In the genomic region with DNA sequence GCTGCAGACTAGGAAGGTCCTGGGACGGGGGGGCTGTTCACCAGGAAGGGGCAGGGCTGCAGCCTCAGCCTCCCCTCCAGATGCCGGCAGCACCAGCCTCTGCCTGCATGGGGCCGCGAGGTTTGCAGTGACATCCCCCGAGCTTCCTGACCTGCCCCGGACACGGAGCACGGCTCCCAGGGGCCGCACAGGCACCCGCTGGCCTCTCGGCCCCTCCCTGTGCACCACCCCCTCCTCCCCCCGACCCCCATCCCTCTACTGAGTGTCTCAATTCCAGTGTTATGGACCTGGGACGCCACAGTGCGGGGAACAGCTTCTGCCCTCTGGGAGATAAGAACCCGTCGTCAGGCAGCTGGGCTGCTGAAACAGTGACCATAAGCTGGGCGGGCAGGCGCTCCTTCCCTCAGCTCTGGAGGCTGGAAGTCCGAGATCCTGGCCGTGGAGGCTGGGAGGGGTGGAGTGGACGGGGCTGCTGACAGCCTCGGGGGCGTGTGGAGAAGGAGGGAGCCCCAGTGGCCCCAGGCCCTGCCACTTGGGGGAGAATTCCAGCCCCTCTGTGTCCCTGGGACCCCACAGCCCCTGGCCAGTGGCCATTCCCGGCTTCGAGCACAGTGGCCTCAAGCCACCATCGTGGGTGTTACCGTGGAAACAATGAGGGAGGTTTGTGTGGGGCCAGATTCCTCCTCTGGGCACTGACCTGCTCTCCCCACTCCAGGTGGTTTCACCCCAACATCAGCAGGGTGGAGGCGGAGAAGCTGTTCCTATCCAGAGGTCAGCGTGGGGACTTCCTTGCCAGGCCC, we compare ENCODE assay signal across 18 cellular contexts. TPM values are rescaled to one million over a fixed set of nuclear protein-coding genes. Genes with fewer than 3 reads are reported as not detected.
DNase-seq lines count a peak whose midpoint lies in the region; ATAC-seq and TF ChIP-seq lines count a peak whose summit lies in the region.
"Had no signal": no experiment of that assay in that cellular context is flagged by ENCODE, and none has a peak within 500 bp of the region (broad histone marks: within the 10 kb centered on the region; RNA-seq: fewer than 3 reads in every experiment).

No MANE protein-coding gene starts in this region.

- H3K27me3 Mint-ChIP-seq in stimulated activated naive CD8-positive, alpha-beta T cell treated with anti-CD3 and anti-CD28 coated beads, Interleukin-15, Interleukin-2, amounts not matched to agents 100 ng/mL and 50 ng/mL, for 24 hours, result peaks cover 18% of the 10 kb centered on the region
- peaks cover 18% of the 10 kb centered on the region for H3K27me3 Mint-ChIP-seq in activated B cell treated with CpG ODN at 0.5 μM for 24 hours
- H3K27me3 Mint-ChIP-seq in chondrocyte (ENCODE audit: low read depth), result peaks cover 2% of the 10 kb centered on the region

- TF ChIP-seq POLR2A in testis (IDR thresholded peaks at IDR 0.05), result no peak

- peak overlapping the region; percentile 75 for H3K27ac Mint-ChIP-seq in stimulated activated naive CD8-positive, alpha-beta T cell treated with anti-CD3 and anti-CD28 coated beads, Interleukin-15, Interleukin-2, amounts not matched to agents 100 ng/mL and 50 ng/mL, for 24 hours
- H3K27ac Mint-ChIP-seq in activated B cell treated with CpG ODN at 0.5 μM for 24 hours (no peak overlapping the region), chondrocyte (ENCODE audit: unreplicated experiment) (no peak overlapping the region)
- H3K27ac Mint-ChIP-seq: IgD-negative memory B cell had no signal

- H3K4me1 ChIP-seq in endocrine pancreas (ENCODE audit: control insufficient read depth, insufficient read depth, low read length) (no peaks in the 10 kb centered on the region), testis (peaks cover 17% of the 10 kb centered on the region)

- intact Hi-C loops in activated B cell treated with CpG ODN at 0.5 μM for 24 hours (cut with micrococcal nuclease) (loop anchor here (1.0 to 5.0 kb wide), 2 partner anchors 78 to 245 kb away; a partner anchor contains a TSS), testis (cut with DNase I; ENCODE audit: low total_unique reads) (loop anchor here (10.0 kb wide), 1 partner anchor 58 kb away; a partner anchor contains a TSS)

- CTCF ChIA-PET in activated B cell treated with CpG ODN at 0.5 μM for 24 hours (lab: Charles Lee), result interaction anchor here (1.3 to 2.0 kb wide), 6 partner anchors 12 to 229 kb away, joined by 4 to 15 read pairs (median 6); no protein-coding TSS in a partner anchor

- TF ChIP-seq CTCF in activated B cell treated with CpG ODN at 0.5 μM for 24 hours (IDR thresholded peaks at IDR 0.05) (no peak), testis (IDR thresholded peaks at IDR 0.05) (no peak), chondrocyte (IDR thresholded peaks at IDR 0.05) (no peak)

- H3K9me3 Mint-ChIP-seq in stimulated activated naive CD8-positive, alpha-beta T cell treated with anti-CD3 and anti-CD28 coated beads, Interleukin-15, Interleukin-2, amounts not matched to agents 100 ng/mL and 50 ng/mL, for 24 hours, result no peaks in the 10 kb centered on the region
- H3K9me3 Mint-ChIP-seq in activated B cell treated with CpG ODN at 0.5 μM for 24 hours (no peaks in the 10 kb centered on the region), chondrocyte (ENCODE audit: low read depth) (no peaks in the 10 kb centered on the region)
- H3K9me3 Mint-ChIP-seq: IgD-negative memory B cell had no signal

- no peak overlapping the region for H3K4me3 ChIP-seq in endocrine pancreas (ENCODE audit: control insufficient read depth, insufficient read depth, low read length)
- H3K4me3 ChIP-seq in testis, result no peak overlapping the region
- H3K4me3 ChIP-seq: upper lobe of right lung had no signal

- POLR2A ChIA-PET in activated B cell treated with CpG ODN at 0.5 μM for 24 hours (lab: Charles Lee), result interaction anchor here (0.8 to 9.0 kb wide), 12 partner anchors 11 to 188 kb away, joined by 3 to 159 read pairs (median 10); a partner anchor contains a TSS

- no peak overlapping the region for H3K27ac ChIP-seq in testis
- H3K27ac ChIP-seq: epithelial cell of prostate, upper lobe of right lung had no signal

- peaks cover 5% of the 10 kb centered on the region for H3K27me3 ChIP-seq in endocrine pancreas (ENCODE audit: control insufficient read depth, insufficient read depth, low read length)
- no peaks in the 10 kb centered on the region for H3K27me3 ChIP-seq in testis

- peak overlapping the region; percentile 33 for H3K9ac ChIP-seq in endocrine pancreas (ENCODE audit: control insufficient read depth, insufficient read depth, low read length)

- 23 to 34% methylated on average over 3 to 28 of the region's 29 CpGs for WGBS in testis, 2 donors

- no peak for ATAC-seq in stimulated activated naive CD8-positive, alpha-beta T cell treated with anti-CD3 and anti-CD28 coated beads, Interleukin-15, Interleukin-2, amounts not matched to agents 100 U/mL and 50 U/mL, for 24 hours
- ATAC-seq in activated B cell treated with CpG ODN at 0.5 μM for 24 hours (ENCODE audit: low read depth) (no peak), GM18868 (IDR thresholded peaks at IDR 0.05; ENCODE audit: unreplicated experiment) (no peak)
- ATAC-seq: upper lobe of right lung had no signal

- H3K9me3 ChIP-seq in endocrine pancreas (ENCODE audit: control insufficient read depth, low read length) (no peaks in the 10 kb centered on the region), testis (no peaks in the 10 kb centered on the region)
- H3K9me3 ChIP-seq: upper lobe of right lung had no signal

- DNase-seq in stimulated activated naive CD8-positive, alpha-beta T cell treated with anti-CD3 and anti-CD28 coated beads, Interleukin-15, Interleukin-2, amounts not matched to agents 100 U/mL and 50 U/mL, for 24 hours, result no peak
- DNase-seq in activated B cell treated with CpG ODN at 0.5 μM for 24 hours (no peak), testis (peak; percentile 37), cerebellar cortex (ENCODE audit: low spot score) (no peak), chondrocyte (ENCODE audit: low spot score) (no peak)
- DNase-seq: activated effector memory CD4-positive, alpha-beta T cell treated with anti-CD3 and anti-CD28 coated beads, Interleukin-2, amount 50 U/mL, for 16 hours; caudate nucleus; EL; hypothalamus; NCI-H1417; NCI-H226; upper lobe of right lung had no signal

- peak overlapping the region; percentile 79 for H3K4me3 Mint-ChIP-seq in stimulated activated naive CD8-positive, alpha-beta T cell treated with anti-CD3 and anti-CD28 coated beads, Interleukin-15, Interleukin-2, amounts not matched to agents 100 ng/mL and 50 ng/mL, for 24 hours
- peak overlapping the region; percentile 28 for H3K4me3 Mint-ChIP-seq in activated B cell treated with CpG ODN at 0.5 μM for 24 hours
- H3K4me3 Mint-ChIP-seq in chondrocyte (ENCODE audit: unreplicated experiment), result no peak overlapping the region

- H3K36me3 Mint-ChIP-seq in stimulated activated naive CD8-positive, alpha-beta T cell treated with anti-CD3 and anti-CD28 coated beads, Interleukin-15, Interleukin-2, amounts not matched to agents 100 ng/mL and 50 ng/mL, for 24 hours (ENCODE audit: low read depth), result no peaks in the 10 kb centered on the region
- peaks cover 1% of the 10 kb centered on the region for H3K36me3 Mint-ChIP-seq in activated B cell treated with CpG ODN at 0.5 μM for 24 hours (ENCODE audit: low read depth)
- H3K36me3 Mint-ChIP-seq in chondrocyte (ENCODE audit: low read depth), result no peaks in the 10 kb centered on the region
- H3K36me3 Mint-ChIP-seq: IgD-negative memory B cell had no signal

- peaks cover 51% of the 10 kb centered on the region for H3K4me1 Mint-ChIP-seq in stimulated activated naive CD8-positive, alpha-beta T cell treated with anti-CD3 and anti-CD28 coated beads, Interleukin-15, Interleukin-2, amounts not matched to agents 100 ng/mL and 50 ng/mL, for 24 hours (ENCODE audit: low read depth)
- peaks cover 53% of the 10 kb centered on the region for H3K4me1 Mint-ChIP-seq in activated B cell treated with CpG ODN at 0.5 μM for 24 hours
- peaks cover 19% of the 10 kb centered on the region for H3K4me1 Mint-ChIP-seq in chondrocyte (ENCODE audit: low read depth)

- H3K36me3 ChIP-seq in endocrine pancreas (ENCODE audit: control insufficient read depth, insufficient read depth, low read length) (no peaks in the 10 kb centered on the region), testis (ENCODE audit: low read depth, missing control alignments) (no peaks in the 10 kb centered on the region)
- H3K36me3 ChIP-seq: upper lobe of right lung had no signal

RNA-seq across cellular contexts. Expression of a gene that starts 11.5 kb away (rescaled TPM):
- total RNA-seq in activated B cell treated with CpG ODN at 0.5 μM for 24 hours (not detected in 2 replicates), testis (under 1 TPM; 0.19 to 0.31 TPM), chondrocyte (not detected in 3 replicates)
- not detected for polyA plus RNA-seq in testis (ENCODE audit: insufficient read depth, low read depth, low replicate concordance)
- total RNA-seq: pulmonary artery endothelial cell had no signal
- polyA plus RNA-seq: IgD-negative memory B cell had no signal

RNA-seq across cellular contexts. Expression of a gene that starts 42.6 kb away (rescaled TPM):
- 25.8 and 27.1 TPM in 2 replicates for total RNA-seq in activated B cell treated with CpG ODN at 0.5 μM for 24 hours
- total RNA-seq in testis, result 100 to 1,000 TPM in 1 of 2 donors, 10 to 100 TPM in 1; 99.4 to 108 TPM
- 48.9 TPM for polyA plus RNA-seq in testis (ENCODE audit: insufficient read depth, low read depth, low replicate concordance)
- total RNA-seq in chondrocyte, result 138 to 221 TPM (median 219 TPM) in 3 replicates

RNA-seq across cellular contexts. Expression of a gene that starts 49.3 kb away (rescaled TPM):
- total RNA-seq in activated B cell treated with CpG ODN at 0.5 μM for 24 hours (25.8 and 28.9 TPM in 2 replicates), testis (10 to 100 TPM; 22.8 to 24.0 TPM), chondrocyte (28.5 to 42.8 TPM (median 42.2 TPM) in 3 replicates)
- polyA plus RNA-seq in testis (ENCODE audit: insufficient read depth, low read depth, low replicate concordance), result 16.6 TPM

RNA-seq across cellular contexts. Expression of a gene that starts 53.3 kb away (rescaled TPM):
- total RNA-seq in activated B cell treated with CpG ODN at 0.5 μM for 24 hours (20.8 and 26.5 TPM in 2 replicates), testis (10 to 100 TPM; 50.7 to 68.3 TPM), chondrocyte (9.2 to 15.1 TPM (median 9.2 TPM) in 3 replicates)
- 40.7 TPM for polyA plus RNA-seq in testis (ENCODE audit: insufficient read depth, low read depth, low replicate concordance)
